Comparison of ENCODE assay signal across 1 cellular context in genomic region chr16:89261691-89262563, GRCh38.
A peak's percentile ranks its signal among the peaks of the same experiment; 100 is the strongest.
TF ChIP-seq lines count a peak whose summit lies in the region.

No MANE protein-coding gene starts in this region.

TF ChIP-seq in HepG2, 621 proteins besides CTCF, POLR2A, EP300 and RAD21 (continued from another document and continues in another):
- TF ChIP-seq ZNF609 (CRISPR knock-in tag; IDR thresholded peaks at IDR 0.05; ENCODE audit: borderline replicate concordance) (no peak; the same call in 1 of the 2 replicates), STAT6 (CRISPR knock-in tag; IDR thresholded peaks at IDR 0.05; ENCODE audit: borderline replicate concordance) (no peak), DMTF1 (CRISPR knock-in tag; IDR thresholded peaks at IDR 0.05) (no peak), ZBTB49 (CRISPR knock-in tag; IDR thresholded peaks at IDR 0.05; ENCODE audit: borderline replicate concordance) (peak; percentile 28; the same call in 1 of the 2 replicates), TERF1 (CRISPR knock-in tag; IDR thresholded peaks at IDR 0.05) (no peak), ZNF552 (CRISPR knock-in tag; IDR thresholded peaks at IDR 0.05; ENCODE audit: borderline replicate concordance) (no peak), ARNT2 (CRISPR knock-in tag; IDR thresholded peaks at IDR 0.05; ENCODE audit: low read depth) (no peak), CCAR2 (optimal IDR thresholded peaks at IDR 0.05; ENCODE audit: low read depth, low read length) (no peak), EZH2 (conservative IDR thresholded peaks at IDR 0.05; ENCODE audit: low read depth, low read length) (no peak), HMGXB3 (CRISPR knock-in tag; IDR thresholded peaks at IDR 0.05; ENCODE audit: borderline replicate concordance) (peak; percentile 52; the same call in 1 of the 2 replicates), ZNF337 (CRISPR knock-in tag; IDR thresholded peaks at IDR 0.05; ENCODE audit: borderline replicate concordance, low read depth) (0 out of 2 replicates have a peak, but pooled peaks have one; percentile 46), ZNF543 (CRISPR knock-in tag; IDR thresholded peaks at IDR 0.05) (0 out of 2 replicates have a peak, but pooled peaks have one; percentile 31), ZNF879 (CRISPR knock-in tag; IDR thresholded peaks at IDR 0.05) (peak; percentile 8; the same call in 1 of the 2 replicates), NCOA1 (CRISPR knock-in tag; IDR thresholded peaks at IDR 0.05) (no peak), PBX3 (CRISPR knock-in tag; IDR thresholded peaks at IDR 0.05; ENCODE audit: borderline replicate concordance) (no peak), ZNF431 (CRISPR knock-in tag; IDR thresholded peaks at IDR 0.05; ENCODE audit: borderline replicate concordance, low read depth) (0 out of 2 replicates have a peak, but pooled peaks have one; percentile 49), SRF (IDR thresholded peaks at IDR 0.05; ENCODE audit: low read depth, low read length) (no peak), KLF9 (CRISPR knock-in tag; IDR thresholded peaks at IDR 0.05; ENCODE audit: low read depth) (no peak), ZNF782 (CRISPR knock-in tag; IDR thresholded peaks at IDR 0.05; ENCODE audit: borderline replicate concordance) (no peak), NFAT5 (CRISPR knock-in tag; IDR thresholded peaks at IDR 0.05) (peak; percentile 21; the same call in 1 of the 2 replicates), TARDBP (CRISPR knock-in tag; IDR thresholded peaks at IDR 0.05) (peak; percentile 43; the same call in 1 of the 2 replicates), ZNF235 (CRISPR knock-in tag; IDR thresholded peaks at IDR 0.05; ENCODE audit: borderline replicate concordance) (no peak), JUND (CRISPR knock-in tag; IDR thresholded peaks at IDR 0.05) (peak; percentile 24; the same call in 1 of the 2 replicates), REL (CRISPR knock-in tag; conservative IDR thresholded peaks at IDR 0.05) (no peak), YY1 (IDR thresholded peaks at IDR 0.05; ENCODE audit: insufficient read depth, insufficient replicate concordance, low read depth, low read length) (no peak), ZFAT (CRISPR knock-in tag; conservative IDR thresholded peaks at IDR 0.05) (no peak), SRSF4 (IDR thresholded peaks at IDR 0.05; ENCODE audit: low read depth, low read length, poor library complexity, severe bottlenecking) (no peak)
